ENCODE assay signal across 7 cellular contexts in the genomic region with DNA sequence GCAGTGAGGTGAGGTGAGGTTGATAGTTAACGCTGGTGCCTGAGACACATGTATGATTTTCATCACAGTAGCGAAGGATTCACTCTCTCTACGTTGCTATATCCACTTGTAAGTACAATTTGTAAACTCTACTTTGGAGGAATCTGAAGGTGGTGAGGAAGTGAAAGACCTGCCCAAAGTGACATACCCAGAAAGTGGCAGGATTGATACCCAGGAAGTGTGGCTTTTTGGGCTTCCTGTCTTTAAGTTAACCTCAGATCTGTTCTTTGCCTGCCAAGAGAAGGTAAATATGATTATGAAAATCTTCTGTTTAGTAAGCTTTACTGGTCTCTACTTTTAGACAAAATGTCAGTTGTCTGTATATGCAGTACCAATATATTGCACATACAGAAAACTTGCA.
"Had no signal": no experiment of that assay in that cellular context is flagged by ENCODE, and none has a peak within 500 bp of the region (broad histone marks: within the 10 kb centered on the region; RNA-seq: fewer than 3 reads in every experiment).

No MANE protein-coding gene starts in this region.

- H3K9ac ChIP-seq: GM23248, KMS-11 had no signal

- DNase-seq: GM23248, GOT3, H7, IMR-90, KBM-7 had no signal

- H3K36me3 ChIP-seq: HAP-1 had no signal

- H2AFZ ChIP-seq: GM23248 had no signal

- H3K4me2 ChIP-seq: KMS-11 had no signal

- H3K9me3 ChIP-seq: HAP-1 had no signal

- H3K4me3 ChIP-seq: GM23248, HAP-1 had no signal

- H3K27ac ChIP-seq: GM23248, KMS-11 had no signal

- H3K4me1 ChIP-seq: HAP-1 had no signal
